ENCODE assay signal across 9 cellular contexts in the genomic region with DNA sequence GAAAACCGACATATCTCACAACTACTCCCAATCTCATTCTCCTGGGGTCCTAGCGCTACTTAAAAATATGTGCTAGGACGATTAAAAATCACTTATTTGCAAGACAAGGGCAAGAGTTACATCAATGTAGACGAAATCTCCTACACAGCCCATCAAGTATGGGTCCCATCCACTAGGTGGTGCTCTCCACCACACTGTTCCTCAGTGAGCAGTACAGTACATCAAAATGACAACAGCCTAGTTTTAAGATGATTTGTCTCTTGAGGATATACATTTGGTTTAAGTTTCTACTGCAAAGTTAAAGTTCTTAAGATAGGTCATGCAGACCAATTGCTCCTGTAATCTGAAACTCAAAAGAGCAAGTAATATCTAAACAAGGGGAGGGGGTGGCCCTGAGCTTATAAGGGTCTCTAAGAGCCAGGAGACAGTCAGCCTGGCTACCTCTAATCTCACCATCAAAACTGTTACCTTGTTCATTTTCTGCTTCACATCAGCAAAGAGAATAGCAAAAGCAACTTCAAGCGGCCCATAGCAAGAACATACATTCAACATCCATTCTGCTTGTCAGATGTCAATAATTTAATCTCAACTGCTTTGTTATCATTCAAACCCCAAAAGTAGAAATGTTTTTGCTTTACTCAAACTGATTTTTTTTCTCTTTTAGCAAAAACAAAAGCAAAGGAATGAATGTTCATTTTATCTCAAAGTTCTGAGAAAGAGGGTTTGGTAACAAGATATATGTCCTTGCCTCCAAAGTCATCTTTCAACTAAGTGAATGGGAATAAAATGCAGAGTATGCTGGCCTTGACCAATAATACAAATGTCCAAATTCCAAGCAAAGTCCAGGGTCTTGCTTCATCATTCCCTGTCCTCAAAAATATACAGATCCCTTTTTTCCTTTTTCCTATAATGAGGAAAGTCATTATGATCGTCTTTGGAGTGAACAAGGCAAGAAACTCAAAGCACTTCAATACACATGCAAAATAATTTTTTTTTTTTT. TPM values are rescaled to one million over a fixed set of nuclear protein-coding genes. Genes with fewer than 3 reads are reported as not detected.
DNase-seq lines count a peak whose midpoint lies in the region; ATAC-seq and TF ChIP-seq lines count a peak whose summit lies in the region.
"Had no signal": no experiment of that assay in that cellular context is flagged by ENCODE, and none has a peak within 500 bp of the region (broad histone marks: within the 10 kb centered on the region; RNA-seq: fewer than 3 reads in every experiment).

No MANE protein-coding gene starts in this region.

- peak; percentile 78 for DNase-seq in ELR (ENCODE audit: low read depth)
- peak; percentile 42 for DNase-seq in HuH-7.5 (ENCODE audit: low spot score)
- peak; percentile 80 for DNase-seq in SK-N-MC (ENCODE audit: low read depth, low spot score)
- DNase-seq in activated naive CD4-positive, alpha-beta T cell treated with anti-CD3 and anti-CD28 coated beads, Interleukin-2, amount 50 U/mL, for 72 hours (ENCODE audit: low spot score in 2 of 2) = peak in 1 of 2 donors; percentile 76
- peak; percentile 71 to 88 for DNase-seq in cardiac muscle cell (ENCODE audit: low read depth in 1 of 2, low spot score in 1 of 2)
- peak; percentile 39 for DNase-seq in putamen (ENCODE audit: low spot score)
- DNase-seq in GOT3 (lab: John Stamatoyannopoulos, UW) = no peak

- H3K9me3 ChIP-seq in SK-N-MC (ENCODE audit: low read depth, low read length) = no peaks in the 10 kb centered on the region
- H3K9me3 ChIP-seq in cardiac muscle cell (ENCODE audit: low read depth) = no peaks in the 10 kb centered on the region

- no peak overlapping the region for H3K27ac Mint-ChIP-seq in activated naive CD4-positive, alpha-beta T cell treated with anti-CD3 and anti-CD28 coated beads, Interleukin-2, amount 50 U/mL, for 72 hours
- H3K27ac Mint-ChIP-seq: stimulated activated naive CD8-positive, alpha-beta T cell treated with anti-CD3 and anti-CD28 coated beads, Interleukin-15, Interleukin-2, amounts not matched to agents 100 ng/mL and 50 ng/mL, for 24 hours had no signal

- no peak overlapping the region for H3K9ac ChIP-seq in SK-N-MC (ENCODE audit: insufficient read length)

- no peaks in the 10 kb centered on the region for H3K4me1 ChIP-seq in cardiac muscle cell (ENCODE audit: low read depth)

- H3K36me3 Mint-ChIP-seq in activated naive CD4-positive, alpha-beta T cell treated with anti-CD3 and anti-CD28 coated beads, Interleukin-2, amount 50 U/mL, for 72 hours = no peaks in the 10 kb centered on the region

- H3K4me3 ChIP-seq in SK-N-MC = no peak overlapping the region; the same call in 1 of the 2 replicates
- H3K4me3 ChIP-seq in cardiac muscle cell = no peak overlapping the region

- H3K36me3 ChIP-seq in SK-N-MC (ENCODE audit: insufficient read depth, low read length) (no peaks in the 10 kb centered on the region), cardiac muscle cell (no peaks in the 10 kb centered on the region)

- no peaks in the 10 kb centered on the region for H3K9me3 Mint-ChIP-seq in activated naive CD4-positive, alpha-beta T cell treated with anti-CD3 and anti-CD28 coated beads, Interleukin-2, amount 50 U/mL, for 72 hours
- H3K9me3 Mint-ChIP-seq: stimulated activated naive CD8-positive, alpha-beta T cell treated with anti-CD3 and anti-CD28 coated beads, Interleukin-15, Interleukin-2, amounts not matched to agents 100 ng/mL and 50 ng/mL, for 24 hours had no signal

- H3K27ac ChIP-seq in SK-N-MC (peak overlapping the region; percentile 27; the same call in 1 of the 2 replicates), cardiac muscle cell (no peak overlapping the region)

- H3K27me3 ChIP-seq in cardiac muscle cell = no peaks in the 10 kb centered on the region

- ATAC-seq in GM21576 (IDR thresholded peaks at IDR 0.05; ENCODE audit: unreplicated experiment) = peak; percentile 73
- peak; percentile 91 for ATAC-seq in activated naive CD4-positive, alpha-beta T cell treated with anti-CD3 and anti-CD28 coated beads, Interleukin-2, amount 50 U/mL, for 72 hours

- TF ChIP-seq CTCF in cardiac muscle cell (IDR thresholded peaks at IDR 0.05; ENCODE audit: low read depth, low read length) = peak; percentile 94

RNA-seq across cellular contexts. Expression of gene STX18, which starts 53.1 kb away (rescaled TPM):
- 10 to 100 TPM; 13.3 to 26.6 TPM for total RNA-seq in activated naive CD4-positive, alpha-beta T cell treated with anti-CD3 and anti-CD28 coated beads, Interleukin-2, amount 50 U/mL, for 72 hours
- total RNA-seq in cardiac muscle cell = 50.1 and 63.3 TPM in 2 replicates
- polyA plus RNA-seq in cardiac muscle cell = 29.8 and 36.6 TPM in 2 replicates
